17 cellular contexts compared by ENCODE assay signal in the genomic region with DNA sequence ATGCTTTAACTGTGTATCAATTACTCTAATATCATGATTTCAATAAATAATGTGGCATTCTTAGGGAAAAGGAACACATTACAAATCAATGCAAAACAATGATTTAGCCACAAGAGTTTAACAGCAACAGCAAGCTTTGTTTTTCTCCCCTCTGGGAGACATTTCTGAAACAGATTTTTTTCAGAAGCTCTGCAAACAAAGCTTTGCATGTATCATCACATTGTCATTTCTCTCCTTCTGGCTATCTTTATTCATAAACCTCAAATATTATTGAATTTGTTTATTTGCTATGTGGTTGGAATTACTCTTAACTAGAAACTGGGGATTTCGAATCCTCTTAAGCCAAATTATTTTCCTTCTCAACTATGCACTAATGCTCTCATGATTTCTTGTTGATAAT.
DNase-seq lines count a peak whose midpoint lies in the region; FAIRE-seq and TF ChIP-seq lines count a peak whose summit lies in the region.
"Had no signal": no experiment of that assay in that cellular context is flagged by ENCODE, and none has a peak within 500 bp of the region (broad histone marks: within the 10 kb centered on the region; RNA-seq: fewer than 3 reads in every experiment).

No MANE protein-coding gene starts in this region.

- no peaks in the 10 kb centered on the region for H3K27me3 ChIP-seq in neuron (ENCODE audit: insufficient read depth, low read length)
- no peaks in the 10 kb centered on the region for H3K27me3 ChIP-seq in thyroid gland
- H3K27me3 ChIP-seq in vagina: no peaks in the 10 kb centered on the region

- no peaks in the 10 kb centered on the region for H3K4me1 Mint-ChIP-seq in chondrocyte (ENCODE audit: low read depth)

- H3K36me3 Mint-ChIP-seq in chondrocyte (ENCODE audit: low read depth): no peaks in the 10 kb centered on the region

- TF ChIP-seq POLR2A in thyroid gland (IDR thresholded peaks at IDR 0.05) (no peak), vagina (IDR thresholded peaks at IDR 0.05) (no peak)

- H3K36me3 ChIP-seq in neuron (ENCODE audit: insufficient read depth, low read length) (no peaks in the 10 kb centered on the region), thyroid gland (no peaks in the 10 kb centered on the region), vagina (no peaks in the 10 kb centered on the region)

- H3K4me3 ChIP-seq in neuron (ENCODE audit: low read length) (no peak overlapping the region), thyroid gland (replicated peaks in 1 of 3) (no peak overlapping the region), vagina (no peak overlapping the region)
- H3K4me3 ChIP-seq: GM23338 had no signal

- DNase-seq in D721Med (ENCODE audit: insufficient read length, low spot score) (no peak), NCI-H526 treated with DMSO at 0.1 percent for 48 hours (lab: John Stamatoyannopoulos, UW) (peak; percentile 46), chondrocyte (ENCODE audit: low spot score) (no peak), thyroid gland (no peak), vagina (ENCODE audit: extremely low spot score in 2 of 2) (no peak)
- DNase-seq: AML-193; Caco-2; CD4-positive, alpha-beta T cell; HCEC 1CT had no signal

- H3K27ac Mint-ChIP-seq in chondrocyte (ENCODE audit: unreplicated experiment): no peak overlapping the region
- H3K27ac Mint-ChIP-seq: CD4-positive, alpha-beta T cell; GM23338 had no signal

- peak; percentile 29 for FAIRE-seq in D721Med (lab: Jason Lieb, UNC)
- FAIRE-seq: G401.6, GM12891, GM19239, H54 had no signal

- intact Hi-C loops in thyroid gland (cut with DNase I) (no loop called here), vagina (cut with DNase I) (no loop called here)

- H3K4me3 Mint-ChIP-seq in chondrocyte (ENCODE audit: unreplicated experiment): no peak overlapping the region
- H3K4me3 Mint-ChIP-seq: CD4-positive, alpha-beta T cell; GM23338 had no signal

- no peak for TF ChIP-seq CTCF in D721Med (IDR thresholded peaks at IDR 0.05; ENCODE audit: insufficient read depth, missing control alignments)
- no peak for TF ChIP-seq CTCF in chondrocyte (IDR thresholded peaks at IDR 0.05)
- no peak for TF ChIP-seq CTCF in thyroid gland (IDR thresholded peaks at IDR 0.05)
- TF ChIP-seq CTCF in vagina (IDR thresholded peaks at IDR 0.05): no peak

- H2AFZ ChIP-seq in neuron (ENCODE audit: low read depth, low read length): peak overlapping the region; percentile 53
- H2AFZ ChIP-seq: GM23338 had no signal

- no peaks in the 10 kb centered on the region for H3K27me3 Mint-ChIP-seq in chondrocyte (ENCODE audit: low read depth)
- H3K27me3 Mint-ChIP-seq: CD4-positive, alpha-beta T cell had no signal

- no peak overlapping the region for H3K27ac ChIP-seq in thyroid gland
- no peak overlapping the region for H3K27ac ChIP-seq in vagina
- H3K27ac ChIP-seq: C4-2B, HL-60 had no signal

- H3K4me1 ChIP-seq in neuron (ENCODE audit: insufficient read depth, low read length) (no peaks in the 10 kb centered on the region), thyroid gland (no peaks in the 10 kb centered on the region), vagina (no peaks in the 10 kb centered on the region)
- H3K4me1 ChIP-seq: Caco-2 had no signal

- 84 to 89% methylated on average over 1 of the region's 1 CpG for WGBS in thyroid gland, 2 donors

- H3K9me3 Mint-ChIP-seq in chondrocyte (ENCODE audit: low read depth): peaks cover 1% of the 10 kb centered on the region
- H3K9me3 Mint-ChIP-seq: CD4-positive, alpha-beta T cell had no signal

- H3K9me3 ChIP-seq in neuron (ENCODE audit: low read length) (no peaks in the 10 kb centered on the region), thyroid gland (no peaks in the 10 kb centered on the region), vagina (no peaks in the 10 kb centered on the region)
- H3K9me3 ChIP-seq: Caco-2 had no signal
